ENCODE assay signal across 17 cellular contexts in the genomic region with DNA sequence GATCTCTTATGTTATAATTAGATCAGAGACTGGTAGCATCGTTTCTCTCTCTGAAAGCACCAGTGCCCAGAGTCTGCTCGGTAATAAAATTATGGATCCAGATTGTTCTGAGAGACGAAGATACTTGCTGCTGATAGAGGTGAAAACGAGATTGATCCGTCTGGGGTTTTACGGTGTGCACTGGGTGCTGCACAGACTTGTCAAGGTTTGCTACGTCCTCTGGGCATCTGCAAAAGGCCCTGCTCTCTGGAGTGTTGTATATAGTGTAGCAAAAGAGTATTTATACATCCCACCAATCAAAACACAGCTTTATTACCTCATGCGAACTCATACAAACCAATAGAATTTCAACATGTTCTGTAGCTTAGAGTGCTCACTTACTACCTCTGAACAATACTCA.
"Had no signal": no experiment of that assay in that cellular context is flagged by ENCODE, and none has a peak within 500 bp of the region (broad histone marks: within the 10 kb centered on the region; RNA-seq: fewer than 3 reads in every experiment).

No MANE protein-coding gene starts in this region.

- H3K9me3 Mint-ChIP-seq: activated naive CD4-positive, alpha-beta T cell treated with anti-CD3 and anti-CD28 coated beads for 36 hours; naive B cell had no signal

- H3K27ac Mint-ChIP-seq: activated naive CD4-positive, alpha-beta T cell treated with anti-CD3 and anti-CD28 coated beads for 36 hours had no signal

- H3K27me3 ChIP-seq: ascending aorta, pancreas, testis, upper lobe of right lung had no signal

- FAIRE-seq: bronchial epithelial cell, endometrium, pancreas, TTC549 had no signal

- H3K4me3 ChIP-seq: ascending aorta, left ventricle myocardium inferior, pancreas, testis, upper lobe of right lung had no signal

- ATAC-seq: esophagus mucosa; pancreas; sciatic nerve; stimulated activated naive CD8-positive, alpha-beta T cell treated with anti-CD3 and anti-CD28 coated beads, Interleukin-15, Interleukin-2, amounts not matched to agents 100 U/mL and 50 U/mL, for 24 hours; upper lobe of right lung had no signal

- H3K27ac ChIP-seq: ascending aorta, left ventricle myocardium inferior, pancreas, testis, upper lobe of right lung had no signal

- H3K4me3 Mint-ChIP-seq: activated naive CD4-positive, alpha-beta T cell treated with anti-CD3 and anti-CD28 coated beads for 36 hours; naive B cell had no signal

- H3K4me1 ChIP-seq: ascending aorta, left ventricle myocardium inferior, pancreas, testis, upper lobe of right lung had no signal

- H3K9me3 ChIP-seq: ascending aorta, left ventricle myocardium inferior, pancreas, testis, upper lobe of right lung had no signal

- DNase-seq: activated CD4-positive, alpha-beta T cell treated with anti-CD3 and anti-CD28 coated beads, Interleukin-2, amount 50 U/mL, for 1 hour; activated CD4-positive, CD25-positive, alpha-beta regulatory T cell; activated CD8-positive, alpha-beta memory T cell treated with anti-CD3 and anti-CD28 coated beads for 24 hours; activated naive CD4-positive, alpha-beta T cell treated with anti-CD3 and anti-CD28 coated beads for 36 hours; hippocampal formation; left ventricle myocardium inferior; naive B cell; pancreas; stimulated activated naive CD8-positive, alpha-beta T cell treated with anti-CD3 and anti-CD28 coated beads, Interleukin-15, Interleukin-2, amounts not matched to agents 100 U/mL and 50 U/mL, for 24 hours; testis; upper lobe of right lung had no signal

- H3K27me3 Mint-ChIP-seq: naive B cell had no signal
